8 cellular contexts compared by ENCODE assay signal in genomic region chr19:55606471-55606787, GRCh38. TPM values are rescaled to one million over a fixed set of nuclear protein-coding genes. Genes with fewer than 3 reads are reported as not detected.
A peak's percentile ranks its signal among the peaks of the same experiment; 100 is the strongest.
DNase-seq lines count a peak whose midpoint lies in the region; ATAC-seq and TF ChIP-seq lines count a peak whose summit lies in the region.

No MANE protein-coding gene starts in this region.

- intact Hi-C loops in left ventricle myocardium superior (cut with micrococcal nuclease), result loop anchor here (10.0 kb wide), 1 partner anchor 92 kb away; no protein-coding TSS in a partner anchor
- intact Hi-C loops in mammary epithelial cell (cut with micrococcal nuclease), result loop anchor here (1.0 to 2.0 kb wide), 3 partner anchors 25 to 140 kb away; no protein-coding TSS in a partner anchor

- CTCF ChIA-PET in mammary epithelial cell (lab: Charles Lee; ENCODE audit: low non-redundant PET), result interaction anchor here (0.7 kb wide), 1 partner anchor 18 kb away, joined by 9 read pairs; the partner anchor contains the start of gene ZNF784

- peak overlapping the region; percentile 94 to 99 for H3K4me3 ChIP-seq in right atrium auricular region
- peak overlapping the region; percentile 77 to 80 (median 80) for H3K4me3 ChIP-seq in mammary epithelial cell (replicated peaks in 1 of 3; ENCODE audit: insufficient read depth in 1 of 3, low read depth in 2 of 3, low read length in 3 of 3)
- peak overlapping the region; percentile 76 for H3K4me3 ChIP-seq in mononuclear cell (ENCODE audit: low read length)

- dilution Hi-C loops in mammary epithelial cell (cut with HindIII; ENCODE audit: low sequenced_read_pairs), result loop anchor here (25.0 kb wide), 2 partner anchors 944 to 1144 kb away; partner anchors contain the start of genes CDC42EP5, LENG9 and LILRB4

- H3K9me3 ChIP-seq in right atrium auricular region, result no peaks in the 10 kb centered on the region
- no peaks in the 10 kb centered on the region for H3K9me3 ChIP-seq in mammary epithelial cell (replicated peaks; ENCODE audit: insufficient read depth, low read length)
- H3K9me3 ChIP-seq in mononuclear cell (ENCODE audit: low read depth, low read length), result no peaks in the 10 kb centered on the region

- H3K4me2 ChIP-seq in mammary epithelial cell (ENCODE audit: insufficient read depth, low read depth, low read length), result peak overlapping the region; percentile 81

- in situ Hi-C loops in mammary epithelial cell (cut with MboI; ENCODE audit: low sequenced_read_pairs in 2 of 2), result no loop called here

- no TSS peak for BruUV-seq in mammary epithelial cell (replicated peaks; lab: Mats Ljungman, UMichigan)

- TF ChIP-seq POLR2A in erythroblast (IDR thresholded peaks at IDR 0.05; ENCODE audit: low read length), result no peak

- DNase-seq in right atrium auricular region (ENCODE audit: low spot score) (no peak), left ventricle myocardium superior (no peak), mammary epithelial cell (no peak), erythroblast (lab: John Stamatoyannopoulos, UW) (no peak), NK-92 (lab: John Stamatoyannopoulos, UW; ENCODE audit: unreplicated experiment) (no peak)
- no peak for DNase-seq in activated CD4-positive, CD25-positive, alpha-beta regulatory T cell treated with anti-CD3 and anti-CD28 coated beads, Interleukin-2, amount 50 U/mL, for 72 hours
- DNase-seq in activated effector memory CD4-positive, alpha-beta T cell treated with Interleukin-2 at 50 U/mL for 16 hours, result no peak

- H3K27ac ChIP-seq in right atrium auricular region, result peak overlapping the region; percentile 96 to 98
- H3K27ac ChIP-seq in mammary epithelial cell (ENCODE audit: insufficient read depth, low read depth, low read length), result peak overlapping the region; percentile 67

- H4K20me1 ChIP-seq in mammary epithelial cell (ENCODE audit: insufficient read depth, low read length), result no peaks in the 10 kb centered on the region

- H3K36me3 ChIP-seq in right atrium auricular region (peaks cover 26% of the 10 kb centered on the region), mammary epithelial cell (ENCODE audit: insufficient read depth, low read length) (peaks cover 4% of the 10 kb centered on the region)

- H3K9ac ChIP-seq in mammary epithelial cell (ENCODE audit: insufficient read depth, low read length), result peak overlapping the region; percentile 81

- peaks cover 0 to 47% of the 10 kb centered on the region in 2 donors for H3K4me1 ChIP-seq in right atrium auricular region
- peaks cover 11% of the 10 kb centered on the region for H3K4me1 ChIP-seq in mammary epithelial cell (ENCODE audit: insufficient read depth, low read length)
- peaks cover 49% of the 10 kb centered on the region for H3K4me1 ChIP-seq in mononuclear cell (ENCODE audit: insufficient read depth, low read length)

- peaks cover 69% of the 10 kb centered on the region for H3K79me2 ChIP-seq in mammary epithelial cell (ENCODE audit: insufficient read depth, low read length)

- no peak for TF ChIP-seq CTCF in right atrium auricular region (IDR thresholded peaks at IDR 0.05)
- no peak for TF ChIP-seq CTCF in mammary epithelial cell (conservative IDR thresholded peaks at IDR 0.05 in 1 of 2, IDR thresholded peaks at IDR 0.05 in 1 of 2; ENCODE audit: extremely low read depth in 1 of 2, insufficient read depth in 1 of 2, low read depth in 1 of 2, low read length in 2 of 2)

- no peak for ATAC-seq in left ventricle myocardium superior

- H3K27me3 ChIP-seq in right atrium auricular region (no peaks in the 10 kb centered on the region), mammary epithelial cell (ENCODE audit: insufficient read depth, low read length) (no peaks in the 10 kb centered on the region), mononuclear cell (ENCODE audit: insufficient read depth, low read length) (no peaks in the 10 kb centered on the region)

- peak overlapping the region; percentile 35 for H2AFZ ChIP-seq in mammary epithelial cell (ENCODE audit: low read depth, low read length)

- WGBS in mammary epithelial cell (ENCODE audit: low coverage, missing lambda C conversion rate), result 12% methylated on average over 9 of the region's 12 CpGs

RNA-seq across cellular contexts. Expression of gene ZNF865, which starts 1.0 kb away (rescaled TPM):
- total RNA-seq in right atrium auricular region (10 to 100 TPM; 11.2 to 11.4 TPM), left ventricle myocardium superior (21.8 TPM), mammary epithelial cell (1 to 10 TPM; 1.5 to 8.8 TPM), mononuclear cell (3.3 TPM)
- polyA plus RNA-seq in mammary epithelial cell, result 2.1 TPM
- 2.9 TPM for polyA minus RNA-seq in mammary epithelial cell

RNA-seq across cellular contexts. Expression of gene ZNF524, which starts 6.3 kb away (rescaled TPM):
- total RNA-seq in right atrium auricular region (10 to 100 TPM; 17.7 to 25.8 TPM), left ventricle myocardium superior (17.0 TPM), mammary epithelial cell (10 to 100 TPM; 11.0 to 14.3 TPM), mononuclear cell (9.6 TPM)
- polyA plus RNA-seq in mammary epithelial cell, result 6.9 TPM
- 4.6 TPM for polyA minus RNA-seq in mammary epithelial cell

RNA-seq across cellular contexts. Expression of gene FIZ1, which starts 7.1 kb away (rescaled TPM):
- total RNA-seq in right atrium auricular region (10 to 100 TPM in 1 of 2 donors, 1 to 10 TPM in 1; 9.2 to 12.2 TPM), left ventricle myocardium superior (16.3 TPM), mammary epithelial cell (10 to 100 TPM in 1 of 2 donors, 1 to 10 TPM in 1; 5.3 to 13.4 TPM), mononuclear cell (2.2 TPM)
- polyA plus RNA-seq in mammary epithelial cell, result 3.7 TPM
- 15.5 TPM for polyA minus RNA-seq in mammary epithelial cell

RNA-seq across cellular contexts. Expression of gene ZNF784, which starts 17.9 kb away (rescaled TPM):
- 10 to 100 TPM in 1 of 2 donors, 1 to 10 TPM in 1; 7.8 to 10.6 TPM for total RNA-seq in right atrium auricular region
- 13.4 TPM for total RNA-seq in left ventricle myocardium superior
- 1 to 10 TPM; 4.2 to 6.1 TPM for total RNA-seq in mammary epithelial cell
- polyA plus RNA-seq in mammary epithelial cell, result 2.7 TPM
- 6.7 TPM for polyA minus RNA-seq in mammary epithelial cell
- 6.3 TPM for total RNA-seq in mononuclear cell

RNA-seq across cellular contexts. Expression of gene ZNF579, which starts 25.8 kb away (rescaled TPM):
- total RNA-seq in right atrium auricular region (1 to 10 TPM; 6.2 to 6.4 TPM), left ventricle myocardium superior (14.7 TPM), mammary epithelial cell (10 to 100 TPM in 1 of 2 donors, 1 to 10 TPM in 1; 6.0 to 13.7 TPM), mononuclear cell (2.7 TPM)
- polyA plus RNA-seq in mammary epithelial cell, result 2.7 TPM
- polyA minus RNA-seq in mammary epithelial cell, result 0.52 TPM
